ENCODE assay signal across 8 cellular contexts in the genomic region with DNA sequence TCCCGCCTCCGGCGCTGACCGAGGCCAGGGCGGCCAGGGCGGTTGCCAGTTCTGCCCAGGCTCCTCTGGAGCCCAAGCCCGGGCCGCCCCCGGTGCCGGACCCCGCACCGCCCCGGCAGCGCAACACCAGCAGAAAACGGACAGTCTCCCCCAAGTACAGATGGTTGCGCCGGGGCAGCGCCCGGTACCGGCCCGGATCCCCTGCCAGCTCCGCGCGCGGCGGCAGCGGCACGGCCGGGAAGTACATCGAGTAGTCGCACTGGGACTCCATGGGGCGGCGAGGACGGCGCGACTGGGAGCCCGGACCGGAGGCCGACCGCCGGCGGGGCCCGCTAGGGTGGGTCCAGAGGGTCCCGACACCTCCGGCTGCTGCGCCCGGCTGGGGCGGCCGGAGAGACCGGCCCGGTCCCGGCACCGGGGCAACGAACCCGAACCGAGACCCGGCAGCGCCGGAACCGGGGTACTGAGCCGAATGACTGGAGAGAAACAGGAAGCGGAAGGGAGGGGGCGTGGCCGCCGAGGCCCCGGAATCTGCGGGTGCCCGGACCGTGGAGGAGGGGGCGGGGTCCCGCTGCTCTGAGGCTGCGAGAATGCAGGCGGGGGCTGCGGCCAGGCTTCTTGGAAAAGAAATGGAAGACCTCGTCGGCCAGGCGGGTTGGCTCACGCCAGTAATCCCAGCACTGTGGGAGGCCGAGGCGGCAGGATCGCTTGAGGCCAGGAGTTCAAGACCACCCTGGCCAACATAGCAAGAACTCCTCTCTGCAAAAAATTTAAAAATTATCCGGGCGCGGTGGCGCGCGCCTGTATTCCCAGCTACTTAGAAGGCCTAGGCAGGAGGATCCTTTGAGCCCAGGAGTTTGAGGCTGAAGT. TPM values are rescaled to one million over a fixed set of nuclear protein-coding genes. Genes with fewer than 3 reads are reported as not detected.
DNase-seq lines count a peak whose midpoint lies in the region; ATAC-seq, FAIRE-seq and TF ChIP-seq lines count a peak whose summit lies in the region.

A gene with protein sequence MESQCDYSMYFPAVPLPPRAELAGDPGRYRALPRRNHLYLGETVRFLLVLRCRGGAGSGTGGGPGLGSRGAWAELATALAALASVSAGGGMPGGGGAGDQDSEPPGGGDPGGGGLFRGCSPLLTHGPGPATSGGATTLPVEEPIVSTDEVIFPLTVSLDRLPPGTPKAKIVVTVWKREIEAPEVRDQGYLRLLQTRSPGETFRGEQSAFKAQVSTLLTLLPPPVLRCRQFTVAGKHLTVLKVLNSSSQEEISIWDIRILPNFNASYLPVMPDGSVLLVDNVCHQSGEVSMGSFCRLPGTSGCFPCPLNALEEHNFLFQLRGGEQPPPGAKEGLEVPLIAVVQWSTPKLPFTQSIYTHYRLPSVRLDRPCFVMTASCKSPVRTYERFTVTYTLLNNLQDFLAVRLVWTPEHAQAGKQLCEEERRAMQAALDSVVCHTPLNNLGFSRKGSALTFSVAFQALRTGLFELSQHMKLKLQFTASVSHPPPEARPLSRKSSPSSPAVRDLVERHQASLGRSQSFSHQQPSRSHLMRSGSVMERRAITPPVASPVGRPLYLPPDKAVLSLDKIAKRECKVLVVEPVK (minus strand): TSS at position 495 of the 870 bp plus-strand sequence. CDS start 224 bp downstream, at position 271.

- peak within 1 kb of the TSS; percentile 61 to 75 for H3K9ac ChIP-seq in kidney (ENCODE audit: low read length in 2 of 2)

- H3K36me3 ChIP-seq in kidney (ENCODE audit: control insufficient read depth in 1 of 2, insufficient read depth in 2 of 2, low read length in 2 of 2) = peaks cover 2 to 18% of the 10 kb centered on the region in 2 donors

- no peaks in the 10 kb centered on the region for H3K9me3 ChIP-seq in kidney (ENCODE audit: control insufficient read depth in 1 of 2, low read length in 2 of 2)

- ATAC-seq in GM18909 (IDR thresholded peaks at IDR 0.05; ENCODE audit: poor library complexity, unreplicated experiment) (peak; percentile 75), HG03354 (IDR thresholded peaks at IDR 0.05; ENCODE audit: poor library complexity, severe bottlenecking, unreplicated experiment) (peak; percentile 85)

- no peak for FAIRE-seq in kidney (lab: Jason Lieb, UNC)

- H3K27ac ChIP-seq in kidney (ENCODE audit: low read depth in 2 of 2, low read length in 2 of 2) = peak within 1 kb of the TSS; percentile 13 to 51

- TF ChIP-seq CTCF in kidney (IDR thresholded peaks at IDR 0.05; ENCODE audit: borderline replicate concordance, extremely low read depth, insufficient read depth) = no peak

- DNase-seq in ACHN (peak; percentile 93), NCI-H510A (lab: John Stamatoyannopoulos, UW) (peak; percentile 77), cerebellar cortex (ENCODE audit: low spot score) (peak; percentile 84), kidney (peak; percentile 97)
- DNase-seq in activated CD4-positive, alpha-beta T cell treated with anti-CD3 and anti-CD28 coated beads for 24 hours (ENCODE audit: low read depth in 2 of 2) = peak; percentile 91 to 96
- peak; percentile 84 to 93 for DNase-seq in stimulated activated CD4-positive, alpha-beta T cell treated with anti-CD3 and anti-CD28 coated beads, Interleukin-15, amount 100 ng/mL, for 1 hour (ENCODE audit: low read depth in 1 of 2, low spot score in 1 of 2)

- peak within 1 kb of the TSS; percentile 71 to 72 for H3K4me3 ChIP-seq in kidney (ENCODE audit: low read length in 2 of 2)

- peaks cover 4 to 8% of the 10 kb centered on the region in 2 donors for H3K4me1 ChIP-seq in kidney (ENCODE audit: control insufficient read depth in 1 of 2, insufficient read depth in 1 of 2, low read depth in 1 of 2, low read length in 2 of 2)

- intact Hi-C loops in kidney (cut with DNase I) = no loop called here

- in situ Hi-C loops in ACHN (cut with HindIII; ENCODE audit: low pct_ligation_motif_present, low pct_unique_long_range_greater_than_20kb, low sequenced_read_pairs) = no loop called here

RNA-seq across cellular contexts. Expression of the gene that starts here (rescaled TPM):
- total RNA-seq in kidney = 27.1 TPM
- polyA plus RNA-seq in kidney (ENCODE audit: insufficient read depth, low read depth, low replicate concordance) = 14.8 TPM

Comparison
In these comparisons a context has a peak if more than half of its experiments do, and no peak if none do; other contexts are left out.
1. Peak in every context shown above with its lines: DNase-seq, ATAC-seq, H3K4me3 ChIP-seq and H3K27ac ChIP-seq.